ENCODE assay signal across 17 cellular contexts in genomic region chr9:127509261-127509954, GRCh38. TPM values are rescaled to one million over a fixed set of nuclear protein-coding genes. Genes with fewer than 3 reads are reported as not detected.
DNase-seq lines count a peak whose midpoint lies in the region; ATAC-seq, FAIRE-seq and TF ChIP-seq lines count a peak whose summit lies in the region.
"Had no signal": no experiment of that assay in that cellular context is flagged by ENCODE, and none has a peak within 500 bp of the region (broad histone marks: within the 10 kb centered on the region; RNA-seq: fewer than 3 reads in every experiment).

No MANE protein-coding gene starts in this region.

- no peak overlapping the region for H3K27ac ChIP-seq in HEK293 (ENCODE audit: extremely low read depth, low read depth, low read length)
- H3K27ac ChIP-seq in kidney (ENCODE audit: low read depth in 2 of 2, low read length in 2 of 2), result peak overlapping the region; percentile 32 to 61
- H3K27ac ChIP-seq in spleen, result peak overlapping the region in 6 of 8 donors; percentile 20 to 63 (median 48)
- H3K27ac ChIP-seq: pancreas had no signal

- DNase-seq in bronchial epithelial cell (ENCODE audit: low read depth), result no peak
- no peak for DNase-seq in kidney
- DNase-seq in spleen, result no peak
- no peak for DNase-seq in activated naive CD4-positive, alpha-beta T cell treated with Interleukin-2 at 50 U/mL for 16 hours
- DNase-seq in AG08395 (ENCODE audit: low spot score), result no peak
- DNase-seq: NCI-H1417 treated with DMSO at 0.1 percent for 48 hours; stimulated activated naive CD4-positive, alpha-beta T cell; T-helper 17 cell had no signal

- H3K4me1 ChIP-seq in HEK293 (ENCODE audit: control insufficient read depth, insufficient read depth, low read length) (no peaks in the 10 kb centered on the region), kidney (ENCODE audit: control insufficient read depth in 1 of 2, insufficient read depth in 1 of 2, low read depth in 1 of 2, low read length in 2 of 2) (no peaks in the 10 kb centered on the region), spleen (peaks cover 0 to 22% (median 7%) of the 10 kb centered on the region in 6 donors)
- H3K4me1 ChIP-seq: pancreas had no signal

- ATAC-seq in HG03354 (IDR thresholded peaks at IDR 0.05; ENCODE audit: poor library complexity, severe bottlenecking, unreplicated experiment), result no peak
- ATAC-seq in GM18498 (IDR thresholded peaks at IDR 0.05; ENCODE audit: unreplicated experiment), result no peak
- ATAC-seq: activated T-helper 17 cell treated with anti-CD3 and anti-CD28 coated beads, Interleukin-2, amount 50 U/mL, for 72 hours; pancreas; T-helper 17 cell had no signal

- H3K27me3 ChIP-seq in bronchial epithelial cell (ENCODE audit: control insufficient read depth, insufficient read depth, low read length) (no peaks in the 10 kb centered on the region), spleen (replicated peaks in 1 of 7) (no peaks in the 10 kb centered on the region)
- H3K27me3 ChIP-seq: pancreas had no signal

- no peak overlapping the region for H3K9ac ChIP-seq in kidney (ENCODE audit: low read length in 2 of 2)

- H3K4me3 ChIP-seq in HEK293 (ENCODE audit: low read depth, low read length) (no peak overlapping the region), bronchial epithelial cell (ENCODE audit: low read depth, low read length) (no peak overlapping the region), kidney (ENCODE audit: low read length in 2 of 2) (no peak overlapping the region), spleen (no peak overlapping the region)
- H3K4me3 ChIP-seq: pancreas had no signal

- intact Hi-C loops in kidney (cut with DNase I), result no loop called here
- intact Hi-C loops in spleen (cut with DNase I; ENCODE audit: low total_unique reads), result loop anchor here (10.0 kb wide), 1 partner anchor 215 kb away; no protein-coding TSS in a partner anchor

- no peak for TF ChIP-seq POLR2A in spleen (IDR thresholded peaks at IDR 0.05)

- H3K9me3 ChIP-seq in HEK293 (ENCODE audit: control insufficient read depth, insufficient read depth, low read depth, low read length) (no peaks in the 10 kb centered on the region), kidney (ENCODE audit: control insufficient read depth in 1 of 2, low read length in 2 of 2) (no peaks in the 10 kb centered on the region), spleen (no peaks in the 10 kb centered on the region)
- H3K9me3 ChIP-seq: pancreas had no signal

- TF ChIP-seq CTCF in HEK293 (tag by site-specific recombination; IDR thresholded peaks at IDR 0.05), result no peak
- no peak for TF ChIP-seq CTCF in bronchial epithelial cell (IDR thresholded peaks at IDR 0.05; ENCODE audit: insufficient read depth, low read length, severe bottlenecking)
- TF ChIP-seq CTCF in kidney (IDR thresholded peaks at IDR 0.05; ENCODE audit: borderline replicate concordance, extremely low read depth, insufficient read depth), result no peak
- no peak for TF ChIP-seq CTCF in spleen (IDR thresholded peaks at IDR 0.05 in 8 of 11, conservative IDR thresholded peaks at IDR 0.05 in 3 of 11)

- POLR2A ChIA-PET in HEK293 (lab: Yijun Ruan, JAX), result interaction anchor here (0.5 kb wide), 1 partner anchor 271 kb away, joined by 5 read pairs; no protein-coding TSS in a partner anchor

- CTCF ChIA-PET in HEK293 (lab: Yijun Ruan, JAX), result interaction anchor here (0.9 kb wide), 1 partner anchor 11 kb away, joined by 3 read pairs; no protein-coding TSS in a partner anchor

- WGBS in spleen, 5 donors, result 76 to 84% (median 80%) methylated on average over 12 to 13 of the region's 13 CpGs

- H3K36me3 ChIP-seq in HEK293 (ENCODE audit: control insufficient read depth in 2 of 2, insufficient read depth in 1 of 2, low read length in 2 of 2) (peaks cover 0 to 53% of the 10 kb centered on the region in 2 experiments; a peak in 2 of 3 replicates), bronchial epithelial cell (ENCODE audit: control insufficient read depth, insufficient read depth, low read length) (peaks cover 46% of the 10 kb centered on the region), kidney (ENCODE audit: control insufficient read depth in 1 of 2, insufficient read depth in 2 of 2, low read length in 2 of 2) (peaks cover 0 to 11% of the 10 kb centered on the region in 2 donors), spleen (peaks cover 3 to 66% (median 22%) of the 10 kb centered on the region in 6 donors)

- FAIRE-seq in bronchial epithelial cell (lab: Jason Lieb, UNC) (peak; percentile 18), kidney (lab: Jason Lieb, UNC) (no peak)
- FAIRE-seq: D721Med, endothelial cell of umbilical vein, G401.6, H54, pancreas had no signal

TF ChIP-seq in HEK293, 187 proteins besides CTCF, POLR2A, EP300 and RAD21:
- TF ChIP-seq ZNF768 (tag by site-specific recombination; IDR thresholded peaks at IDR 0.05) (0 out of 2 replicates have a peak, but pooled peaks have one; percentile 32), ZNF175 (tag by site-specific recombination; IDR thresholded peaks at IDR 0.05) (no peak), ZNF560 (tag by site-specific recombination; IDR thresholded peaks at IDR 0.05; ENCODE audit: borderline replicate concordance) (no peak), ZNF366 (tag by site-specific recombination; conservative IDR thresholded peaks at IDR 0.05) (peak; percentile 37; the same call in 1 of the 2 replicates), HOXC10 (CRISPR knock-in tag; IDR thresholded peaks at IDR 0.05) (no peak), ZNF311 (tag by site-specific recombination; IDR thresholded peaks at IDR 0.05; ENCODE audit: borderline replicate concordance) (no peak), ZNF664 (tag by site-specific recombination; IDR thresholded peaks at IDR 0.05) (no peak)

RNA-seq across cellular contexts. Expression of gene LRSAM1, which starts 58.1 kb away (rescaled TPM):
- 5.3 and 10.9 TPM in 2 replicates for total RNA-seq in bronchial epithelial cell
- total RNA-seq in kidney, result 24.6 TPM
- polyA plus RNA-seq in kidney (ENCODE audit: insufficient read depth, low read depth, low replicate concordance), result 15.8 TPM
- 10 to 100 TPM; 18.3 to 29.7 (median 24.5) TPM for total RNA-seq in spleen
- 10 to 100 TPM; 13.5 to 32.1 (median 26.0) TPM for polyA plus RNA-seq in spleen

RNA-seq across cellular contexts. Expression of gene RPL12, which starts 58.2 kb away (rescaled TPM):
- 2,552 and 3,707 TPM in 2 replicates for total RNA-seq in bronchial epithelial cell
- total RNA-seq in kidney, result 985 TPM
- polyA plus RNA-seq in kidney (ENCODE audit: insufficient read depth, low read depth, low replicate concordance), result 1,980 TPM
- 1,000 to 10,000 TPM; 1,013 to 2,248 (median 1,247) TPM for total RNA-seq in spleen
- polyA plus RNA-seq in spleen, result 1,000 to 10,000 TPM; 5,054 to 9,017 (median 7,616) TPM
